Comparison of ENCODE assay signal across 8 cellular contexts in the genomic region with DNA sequence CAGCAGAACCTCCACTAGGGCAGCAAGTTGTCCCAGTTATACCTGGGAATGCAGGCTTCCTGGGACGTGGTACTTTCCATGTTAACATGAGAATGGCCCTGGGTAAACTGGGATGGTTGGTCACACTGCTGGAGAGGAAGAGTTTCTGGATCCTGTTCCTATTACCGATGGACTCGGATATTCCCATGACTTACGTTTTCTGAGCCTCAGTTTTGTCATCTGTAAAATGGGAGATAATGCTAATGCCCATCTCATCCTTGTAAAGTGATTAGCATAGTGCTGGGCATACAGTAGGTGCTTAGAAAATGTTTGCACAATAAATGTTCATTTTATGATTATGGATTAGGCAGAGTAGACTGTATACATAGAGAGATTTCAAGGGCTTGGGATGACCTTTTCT.
"Had no signal": no experiment of that assay in that cellular context is flagged by ENCODE, and none has a peak within 500 bp of the region (broad histone marks: within the 10 kb centered on the region; RNA-seq: fewer than 3 reads in every experiment).

No MANE protein-coding gene starts in this region.

- H3K36me3 ChIP-seq: HAP-1 had no signal

- H3K27ac Mint-ChIP-seq: HFFc6, IgD-negative memory B cell had no signal

- H3K9me3 ChIP-seq: HAP-1 had no signal

- ATAC-seq: HCT116 had no signal

- H3K4me1 ChIP-seq: HAP-1 had no signal

- DNase-seq: H7, HFFc6, Kasumi-1, KG1 had no signal

- FAIRE-seq: HTR-8/SVneo had no signal

- H3K4me3 Mint-ChIP-seq: HFFc6, IgD-negative memory B cell had no signal

- H3K4me3 ChIP-seq: HAP-1 had no signal

- H3K4me1 Mint-ChIP-seq: IgD-negative memory B cell had no signal
